ENCODE assay signal across 15 cellular contexts in the genomic region with DNA sequence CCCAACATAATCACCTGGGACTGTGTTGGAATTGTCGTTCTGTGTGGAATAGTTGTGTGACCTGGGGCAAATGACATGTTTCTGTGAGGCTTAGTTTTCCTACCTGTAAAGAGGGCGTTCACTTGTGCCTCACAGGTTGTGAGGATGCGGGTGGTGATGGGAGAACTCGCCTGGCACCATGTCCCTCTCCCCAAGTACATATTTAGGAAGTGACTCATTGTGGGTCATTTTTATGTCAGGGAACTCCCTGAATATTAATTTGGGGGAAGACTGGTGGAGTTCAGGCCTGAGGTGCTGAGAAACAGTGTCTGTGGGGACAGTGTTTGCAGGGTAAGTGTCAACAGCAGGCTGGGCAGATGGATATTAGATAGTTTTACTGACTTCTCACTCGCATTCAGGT.
DNase-seq lines count a peak whose midpoint lies in the region; ATAC-seq and TF ChIP-seq lines count a peak whose summit lies in the region.
"Had no signal": no experiment of that assay in that cellular context is flagged by ENCODE, and none has a peak within 500 bp of the region (broad histone marks: within the 10 kb centered on the region; RNA-seq: fewer than 3 reads in every experiment).

No MANE protein-coding gene starts in this region.

- no peak overlapping the region for H3K27ac Mint-ChIP-seq in MCF 10A (ENCODE audit: low read depth, unreplicated experiment)
- H3K27ac Mint-ChIP-seq in T-helper 17 cell: no peak overlapping the region
- H3K27ac Mint-ChIP-seq: type B pancreatic cell had no signal

- no peaks in the 10 kb centered on the region for H3K27me3 ChIP-seq in breast epithelium
- no peaks in the 10 kb centered on the region for H3K27me3 ChIP-seq in PC-3 (ENCODE audit: low read length)
- H3K27me3 ChIP-seq: esophagus squamous epithelium, sigmoid colon had no signal

- peaks cover 11% of the 10 kb centered on the region for H3K4me1 Mint-ChIP-seq in MCF 10A (ENCODE audit: insufficient read depth, unreplicated experiment)
- H3K4me1 Mint-ChIP-seq in T-helper 17 cell: peaks cover 22% of the 10 kb centered on the region

- H3K36me3 Mint-ChIP-seq in MCF 10A (ENCODE audit: insufficient read depth, unreplicated experiment) (peaks cover 5% of the 10 kb centered on the region), T-helper 17 cell (ENCODE audit: low read depth) (peaks cover 2% of the 10 kb centered on the region)
- H3K36me3 Mint-ChIP-seq: brain, type B pancreatic cell had no signal

- H3K9me3 ChIP-seq in breast epithelium: no peaks in the 10 kb centered on the region
- H3K9me3 ChIP-seq in PC-3 (ENCODE audit: low read length): no peaks in the 10 kb centered on the region
- H3K9me3 ChIP-seq in T-helper 17 cell (ENCODE audit: control insufficient read depth, low read length, poor library complexity, severe bottlenecking): no peaks in the 10 kb centered on the region
- H3K9me3 ChIP-seq: esophagus squamous epithelium, HAP-1, sigmoid colon had no signal

- H3K4me1 ChIP-seq in breast epithelium (no peaks in the 10 kb centered on the region), PC-3 (ENCODE audit: insufficient read depth, low read length) (peaks cover 23% of the 10 kb centered on the region)

- DNase-seq in MCF 10A (ENCODE audit: unreplicated experiment) (peak; percentile 51), breast epithelium (ENCODE audit: low spot score in 2 of 2) (no peak), PC-3 (peak; percentile 81), epithelial cell of esophagus (ENCODE audit: low read depth) (peak; percentile 46), T-helper 17 cell (no peak), NCI-H1417 treated with DMSO at 0.1 percent for 48 hours (lab: John Stamatoyannopoulos, UW) (no peak), retina (no peak)
- DNase-seq: esophagus squamous epithelium, NCI-H226, RPMI8226, sigmoid colon had no signal

- CTCF ChIA-PET in MCF 10A (lab: Yijun Ruan, JAX): no interaction called here
- CTCF ChIA-PET in PC-3 (lab: Charles Lee): interaction anchor here (0.6 kb wide), 1 partner anchor 164 kb away, joined by 3 read pairs; no protein-coding TSS in a partner anchor

- TF ChIP-seq CTCF in MCF 10A (IDR thresholded peaks at IDR 0.05; ENCODE audit: unreplicated experiment) (no peak), breast epithelium (IDR thresholded peaks at IDR 0.05) (no peak), PC-3 (conservative IDR thresholded peaks at IDR 0.05; ENCODE audit: low read depth, low read length) (no peak), epithelial cell of esophagus (IDR thresholded peaks at IDR 0.05; ENCODE audit: insufficient read depth, low read depth, low read length, missing control alignments) (no peak)

- H3K9me3 Mint-ChIP-seq in MCF 10A (ENCODE audit: unreplicated experiment): no peaks in the 10 kb centered on the region
- H3K9me3 Mint-ChIP-seq: brain, type B pancreatic cell had no signal

- H3K9me2 ChIP-seq in PC-3 (replicated peaks; ENCODE audit: low read length): no peaks in the 10 kb centered on the region

- H3K4me3 Mint-ChIP-seq in MCF 10A (ENCODE audit: unreplicated experiment) (no peak overlapping the region), T-helper 17 cell (no peak overlapping the region)
- H3K4me3 Mint-ChIP-seq: brain, type B pancreatic cell had no signal

- no peak overlapping the region for H3K9ac ChIP-seq in PC-3 (ENCODE audit: low read length)

- intact Hi-C loops in MCF 10A (cut with micrococcal nuclease): no loop called here
- intact Hi-C loops in breast epithelium (cut with DNase I; ENCODE audit: low total_unique reads): no loop called here
- intact Hi-C loops in PC-3 (cut with micrococcal nuclease): no loop called here

- H3K27ac ChIP-seq in breast epithelium (no peak overlapping the region), PC-3 (ENCODE audit: low read length) (peak overlapping the region; percentile 56)
- H3K27ac ChIP-seq: esophagus squamous epithelium, sigmoid colon had no signal

- H2AFZ ChIP-seq in PC-3 (ENCODE audit: low read length): 0 out of 2 replicates have a peak overlapping the region, but pooled peaks have one; percentile 19

- H3K4me3 ChIP-seq in breast epithelium (no peak overlapping the region), PC-3 (ENCODE audit: low read length) (no peak overlapping the region), epithelial cell of esophagus (ENCODE audit: low read length) (no peak overlapping the region)
- H3K4me3 ChIP-seq: esophagus squamous epithelium, HAP-1, sigmoid colon had no signal

- ATAC-seq in PC-3 (peak; percentile 91), HG03520 (IDR thresholded peaks at IDR 0.05; ENCODE audit: unreplicated experiment) (no peak), T-helper 17 cell (no peak)

- H3K79me2 ChIP-seq in PC-3 (ENCODE audit: low read length): no peaks in the 10 kb centered on the region

- H3K4me2 ChIP-seq in PC-3 (ENCODE audit: low read length): peak overlapping the region; percentile 71

- H4K20me1 ChIP-seq in PC-3 (ENCODE audit: low read length): no peaks in the 10 kb centered on the region

- no peaks in the 10 kb centered on the region for H3F3A ChIP-seq in PC-3 (ENCODE audit: low read length, unreplicated experiment)

- H3K36me3 ChIP-seq in breast epithelium: no peaks in the 10 kb centered on the region
- H3K36me3 ChIP-seq in PC-3 (ENCODE audit: low read depth, low read length): no peaks in the 10 kb centered on the region
- H3K36me3 ChIP-seq: HAP-1, sigmoid colon had no signal

- BruUV-seq in MCF 10A (replicated peaks; lab: Mats Ljungman, UMichigan) (no TSS peak), PC-3 (replicated peaks; lab: Mats Ljungman, UMichigan) (no TSS peak)

- POLR2A ChIA-PET in MCF 10A (lab: Yijun Ruan, JAX) (no interaction called here), PC-3 (lab: Charles Lee; ENCODE audit: unreplicated experiment) (no interaction called here)

- H3K27me3 Mint-ChIP-seq in MCF 10A (ENCODE audit: insufficient read depth, unreplicated experiment) (no peaks in the 10 kb centered on the region), T-helper 17 cell (no peaks in the 10 kb centered on the region)
- H3K27me3 Mint-ChIP-seq: brain, type B pancreatic cell had no signal

- TF ChIP-seq POLR2A in breast epithelium (IDR thresholded peaks at IDR 0.05): no peak

Comparison
In these comparisons a context has a peak if more than half of its experiments do, and no peak if none do; other contexts are left out.
1. DNase-seq: peak in MCF 10A (single experiment), PC-3 (single experiment) and epithelial cell of esophagus (single experiment); none in breast epithelium (0 of 2), T-helper 17 cell (0 of 3), NCI-H1417 treated with DMSO at 0.1 percent for 48 hours (single experiment) and retina (single experiment).